ENCODE assay signal across 16 cellular contexts in the genomic region with DNA sequence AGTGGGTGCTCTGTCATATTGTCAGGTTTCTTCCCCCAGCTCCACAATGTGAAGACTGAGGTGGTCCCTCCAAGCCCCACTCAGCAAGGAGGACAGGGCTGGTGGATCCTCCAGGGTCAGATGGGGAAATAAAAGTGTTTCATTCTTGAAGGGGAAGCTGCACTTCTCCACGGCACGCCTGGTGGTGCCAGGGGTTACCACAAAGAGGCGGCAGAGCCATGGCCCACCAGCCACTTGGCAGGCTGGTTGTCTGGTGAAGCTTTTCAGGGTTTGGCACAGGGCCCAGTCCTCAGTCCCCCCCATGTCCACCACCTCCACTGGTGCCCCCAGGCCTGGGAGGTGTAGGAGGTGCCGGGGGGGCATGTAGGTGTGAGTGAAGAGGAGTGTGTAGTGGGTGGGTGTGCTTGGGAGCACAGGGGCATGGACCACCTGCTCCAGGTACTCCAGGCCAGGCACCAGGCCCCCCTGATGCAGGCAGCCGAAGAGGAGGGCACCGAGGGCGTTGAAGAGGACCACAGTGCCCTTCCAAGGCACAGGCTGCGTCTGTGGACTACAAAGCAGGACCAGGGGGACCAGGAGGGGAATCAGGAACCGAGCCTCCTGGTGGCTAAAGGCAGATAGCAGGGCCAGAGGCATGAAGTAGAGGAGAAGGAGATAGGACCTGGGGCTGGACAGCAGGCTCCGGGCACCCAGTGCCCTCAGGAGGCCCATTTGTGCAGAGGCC. TPM values are rescaled to one million over a fixed set of nuclear protein-coding genes. Genes with fewer than 3 reads are reported as not detected.
DNase-seq lines count a peak whose midpoint lies in the region; ATAC-seq, FAIRE-seq and TF ChIP-seq lines count a peak whose summit lies in the region.
"Had no signal": no experiment of that assay in that cellular context is flagged by ENCODE, and none has a peak within 500 bp of the region (broad histone marks: within the 10 kb centered on the region; RNA-seq: fewer than 3 reads in every experiment).

No MANE protein-coding gene starts in this region.

- peaks cover 19% of the 10 kb centered on the region for H3K4me1 Mint-ChIP-seq in activated CD4-positive, alpha-beta T cell treated with anti-CD3 and anti-CD28 coated beads, Interleukin-2, amount 10 ng/mL, durations not matched to agents 24 days and 14 days

- H3K36me3 ChIP-seq in PC-3 (ENCODE audit: low read depth, low read length) (0 out of 2 replicates have a peak, but pooled peaks cover 3% of the 10 kb centered on the region), H1 (ENCODE audit: control insufficient read depth in 2 of 4, insufficient read depth in 4 of 4, low read length in 3 of 4) (no peaks in the 10 kb centered on the region), OCI-LY7 (ENCODE audit: insufficient read depth, low read length) (peaks cover 16% of the 10 kb centered on the region)

- intact Hi-C loops in PC-3 (cut with micrococcal nuclease) (no loop called here), OCI-LY7 (cut with micrococcal nuclease; ENCODE audit: unreplicated experiment) (loop anchor here (10.0 kb wide), 1 partner anchor 1042 kb away; the partner anchor contains the start of gene TNK2)
- intact Hi-C loops in activated CD4-positive, alpha-beta T cell treated with anti-CD3 and anti-CD28 coated beads, Interleukin-2, amount 10 ng/mL, durations not matched to agents 24 days and 14 days (cut with micrococcal nuclease) = no loop called here

- no peak for TF ChIP-seq EP300 in H1 (IDR thresholded peaks at IDR 0.05; ENCODE audit: borderline replicate concordance in 1 of 2, low read depth in 2 of 2, low read length in 2 of 2)

- H3K9me3 ChIP-seq in AG04450 (ENCODE audit: control insufficient read depth, insufficient read depth, low read length) (no peaks in the 10 kb centered on the region), PC-3 (ENCODE audit: low read length) (no peaks in the 10 kb centered on the region), H1 (ENCODE audit: insufficient read depth in 2 of 2, low read depth in 1 of 2, low read length in 1 of 2) (no peaks in the 10 kb centered on the region), OCI-LY7 (ENCODE audit: low read length) (no peaks in the 10 kb centered on the region)
- H3K9me3 ChIP-seq: spleen had no signal

- 88% methylated on average over 10 of the region's 10 CpGs; no CpG with 5 or more reads in 1 of the 2 experiments for WGBS in H1 (ENCODE audit: extremely low coverage in 1 of 2, insufficient coverage in 1 of 2, insufficient read length in 1 of 2, insufficient replicate concordance in 2 of 2, low coverage in 1 of 2, low lambda C conversion rate in 2 of 2, missing lambda C conversion rate in 1 of 2), 2 experiments

- H3K18ac ChIP-seq in H1 (ENCODE audit: extremely low read depth, low read length) = no peak overlapping the region

- peaks cover 6% of the 10 kb centered on the region; the same call in 1 of the 2 replicates for H3K4me1 ChIP-seq in PC-3 (ENCODE audit: insufficient read depth, low read length)
- H3K4me1 ChIP-seq in H1 (replicated peaks in 1 of 4; ENCODE audit: control insufficient read depth in 3 of 4, insufficient read depth in 4 of 4, low read length in 3 of 4) = peaks cover 3 to 4% (median 4%) of the 10 kb centered on the region in 4 experiments
- H3K4me1 ChIP-seq in OCI-LY7 (ENCODE audit: insufficient read depth, low read length, poor library complexity, severe bottlenecking) = peaks cover 5% of the 10 kb centered on the region

- no peak overlapping the region for H3K56ac ChIP-seq in H1 (replicated peaks; ENCODE audit: insufficient read length, low read depth, low read length)

- peaks cover 20% of the 10 kb centered on the region for H3K79me2 ChIP-seq in PC-3 (ENCODE audit: low read length)
- peaks cover 9 to 13% of the 10 kb centered on the region in 2 experiments for H3K79me2 ChIP-seq in H1 (ENCODE audit: control insufficient read depth in 1 of 2, insufficient read depth in 2 of 2, low read length in 2 of 2)
- H3K79me2 ChIP-seq in OCI-LY7 (ENCODE audit: insufficient read depth, low read depth, low read length) = peaks cover 18% of the 10 kb centered on the region

- ATAC-seq in PC-3 = peak; percentile 29; the same call in 1 of the 2 replicates

- no peak overlapping the region for H3K27ac Mint-ChIP-seq in activated CD4-positive, alpha-beta T cell treated with anti-CD3 and anti-CD28 coated beads, Interleukin-2, amount 10 ng/mL, durations not matched to agents 24 days and 14 days
- H3K27ac Mint-ChIP-seq: activated B cell treated with CpG ODN at 0.5 μM for 24 hours, B cell had no signal

- peaks cover 6% of the 10 kb centered on the region; the same call in 1 of the 2 replicates for H3K79me1 ChIP-seq in H1 (ENCODE audit: low read depth, low read length)

- POLR2A ChIA-PET in AG04450 (lab: Yijun Ruan, JAX) (no interaction called here), PC-3 (lab: Charles Lee; ENCODE audit: unreplicated experiment) (no interaction called here), H1 (lab: Charles Lee; ENCODE audit: partially characterized antibody) (interaction anchor here (1.3 kb wide), 1 partner anchor 11 kb away, joined by 3 read pairs; no protein-coding TSS in a partner anchor), OCI-LY7 (lab: Charles Lee) (no interaction called here)

- no peak overlapping the region for H3K4me3 Mint-ChIP-seq in activated CD4-positive, alpha-beta T cell treated with anti-CD3 and anti-CD28 coated beads, Interleukin-2, amount 10 ng/mL, durations not matched to agents 24 days and 14 days
- H3K4me3 Mint-ChIP-seq: activated B cell treated with CpG ODN at 0.5 μM for 24 hours; activated naive CD8-positive, alpha-beta T cell; B cell had no signal

- FAIRE-seq in H1 (lab: Jason Lieb, UNC) = no peak

- no peak overlapping the region for H3K9ac ChIP-seq in PC-3 (ENCODE audit: low read length)
- no peak overlapping the region for H3K9ac ChIP-seq in H1 (replicated peaks in 1 of 4; ENCODE audit: extremely low read depth in 1 of 4, low read depth in 3 of 4, low read length in 3 of 4)

- in situ Hi-C loops in G401 (cut with HindIII; ENCODE audit: low sequenced_read_pairs) = no loop called here

- H3K27me3 Mint-ChIP-seq in activated CD4-positive, alpha-beta T cell treated with anti-CD3 and anti-CD28 coated beads, Interleukin-2, amount 10 ng/mL, durations not matched to agents 24 days and 14 days = peaks cover 2% of the 10 kb centered on the region
- H3K27me3 Mint-ChIP-seq: activated B cell treated with CpG ODN at 0.5 μM for 24 hours; activated naive CD8-positive, alpha-beta T cell; B cell had no signal

- H2BK20ac ChIP-seq in H1 (ENCODE audit: low read length) = no peak overlapping the region

- H3K4me3 ChIP-seq in AG04450 (ENCODE audit: low read depth, low read length) (no peak overlapping the region), GM12864 (ENCODE audit: low read depth, low read length) (no peak overlapping the region), PC-3 (ENCODE audit: low read length) (no peak overlapping the region), H1 (ENCODE audit: extremely low read depth in 1 of 4, insufficient read depth in 2 of 4, low read depth in 3 of 4, low read length in 4 of 4) (no peak overlapping the region), OCI-LY7 (ENCODE audit: low read depth, low read length, poor library complexity, severe bottlenecking) (no peak overlapping the region)
- H3K4me3 ChIP-seq: spleen had no signal

- H2BK15ac ChIP-seq in H1 (ENCODE audit: low read length) = no peak overlapping the region

- no peaks in the 10 kb centered on the region for H4K20me1 ChIP-seq in PC-3 (ENCODE audit: low read length)
- peaks cover 0 to 7% of the 10 kb centered on the region in 2 experiments for H4K20me1 ChIP-seq in H1 (replicated peaks in 1 of 2; ENCODE audit: control insufficient read depth in 1 of 2, insufficient read depth in 2 of 2, low read length in 2 of 2)
- H4K20me1 ChIP-seq in OCI-LY7 (ENCODE audit: insufficient read depth, low read length) = no peaks in the 10 kb centered on the region; the same call in none of the 2 replicates

- H2BK5ac ChIP-seq in H1 (ENCODE audit: low read depth, low read length) = no peak overlapping the region

- H3K9me2 ChIP-seq in PC-3 (replicated peaks; ENCODE audit: low read length) (no peaks in the 10 kb centered on the region), OCI-LY7 (ENCODE audit: insufficient read depth, low read length) (no peaks in the 10 kb centered on the region)

- H3K23me2 ChIP-seq in H1 (ENCODE audit: low read depth, low read length) = peaks cover 4% of the 10 kb centered on the region

- no peak overlapping the region for H3K4ac ChIP-seq in H1 (replicated peaks; ENCODE audit: insufficient read length, low read depth, low read length)

- no peak for TF ChIP-seq POLR2A in H1 (IDR thresholded peaks at IDR 0.05; ENCODE audit: control extremely low read depth in 1 of 2, low read depth in 2 of 2, low read length in 2 of 2)

- H3K4me2 ChIP-seq in PC-3 (ENCODE audit: low read length) (no peak overlapping the region), H1 (ENCODE audit: insufficient read depth in 1 of 2, low read depth in 2 of 2, low read length in 2 of 2) (no peak overlapping the region), OCI-LY7 (ENCODE audit: low read length) (no peak overlapping the region)

- H3K27me3 ChIP-seq in AG04450 (ENCODE audit: control insufficient read depth, insufficient read depth, low read length) (peaks cover 9% of the 10 kb centered on the region), PC-3 (ENCODE audit: low read length) (no peaks in the 10 kb centered on the region), H1 (replicated peaks in 1 of 4; ENCODE audit: control insufficient read depth in 3 of 4, extremely low read depth in 1 of 4, insufficient read depth in 3 of 4, low read length in 3 of 4) (no peaks in the 10 kb centered on the region)
- H3K27me3 ChIP-seq: spleen had no signal

- H3K23ac ChIP-seq in H1 (ENCODE audit: insufficient read length) = no peak overlapping the region

- H3K36me3 Mint-ChIP-seq in activated CD4-positive, alpha-beta T cell treated with anti-CD3 and anti-CD28 coated beads, Interleukin-2, amount 10 ng/mL, durations not matched to agents 24 days and 14 days (ENCODE audit: low read depth) = peaks cover 18% of the 10 kb centered on the region

- H3K14ac ChIP-seq in H1 (ENCODE audit: insufficient read length) = no peak overlapping the region

- H4K91ac ChIP-seq in H1 (replicated peaks; ENCODE audit: insufficient read length, low read length) = no peak overlapping the region

- CTCF ChIA-PET in AG04450 (lab: Charles Lee) = no interaction called here
- CTCF ChIA-PET in PC-3 (lab: Charles Lee) = no interaction called here
- CTCF ChIA-PET in H1 (lab: Charles Lee; ENCODE audit: partially characterized antibody) = interaction anchor here (0.6 to 1.8 kb wide), 4 partner anchors 10 to 392 kb away, joined by 3 to 4 read pairs (median 4); no protein-coding TSS in a partner anchor
- CTCF ChIA-PET in OCI-LY7 (lab: Charles Lee; ENCODE audit: unreplicated experiment) = no interaction called here

- H3K27ac ChIP-seq in AG04450 (ENCODE audit: low read depth, low read length) (no peak overlapping the region), PC-3 (ENCODE audit: low read length) (no peak overlapping the region), H1 (ENCODE audit: low read depth, low read length) (no peak overlapping the region), OCI-LY7 (ENCODE audit: low read depth, low read length, poor library complexity, severe bottlenecking) (no peak overlapping the region)
- H3K27ac ChIP-seq: spleen had no signal

- no peak overlapping the region for H2BK120ac ChIP-seq in H1 (replicated peaks; ENCODE audit: low read depth, low read length)

- no peak overlapping the region for H2AK5ac ChIP-seq in H1 (ENCODE audit: low read depth, low read length)

- no peak overlapping the region for H2BK12ac ChIP-seq in H1 (ENCODE audit: low read depth, low read length)

- no peak for DNase-seq in AG04450 (ENCODE audit: low read depth, low spot score)
- DNase-seq in GM12864 (ENCODE audit: low read depth) = no peak
- DNase-seq in PC-3 = no peak
- peak in 1 of 2 experiments; percentile 52 for DNase-seq in H1 (ENCODE audit: low read depth in 1 of 2, low spot score in 2 of 2)
- no peak for DNase-seq in OCI-LY7 (ENCODE audit: low spot score)
- DNase-seq in NCI-H446 (lab: John Stamatoyannopoulos, UW) = no peak
- no peak for DNase-seq in activated CD4-positive, alpha-beta T cell treated with anti-CD3 and anti-CD28 coated beads, Interleukin-2, amount 10 ng/mL, durations not matched to agents 24 days and 14 days
- no peak for DNase-seq in G401 (ENCODE audit: low spot score)
- DNase-seq: activated B cell treated with CpG ODN at 0.5 μM for 24 hours; activated T-cell treated with anti-CD3 and anti-CD28 coated beads for 4 hours; central memory CD4-positive, alpha-beta T cell; NCI-H1092; NCI-H2227 treated with DMSO at 0.1 percent for 48 hours; spleen had no signal

- H3K9me3 Mint-ChIP-seq in activated CD4-positive, alpha-beta T cell treated with anti-CD3 and anti-CD28 coated beads, Interleukin-2, amount 10 ng/mL, durations not matched to agents 24 days and 14 days = peaks cover 3% of the 10 kb centered on the region
- H3K9me3 Mint-ChIP-seq: activated B cell treated with CpG ODN at 0.5 μM for 24 hours had no signal

- no peaks in the 10 kb centered on the region for H3F3A ChIP-seq in PC-3 (ENCODE audit: low read length, unreplicated experiment)

- H4K5ac ChIP-seq in H1 (ENCODE audit: insufficient read length, low read depth, low read length) = no peak overlapping the region

- no peak overlapping the region for H2AFZ ChIP-seq in PC-3 (ENCODE audit: low read length)
- no peak overlapping the region for H2AFZ ChIP-seq in H1 (ENCODE audit: low read length)
- H2AFZ ChIP-seq in OCI-LY7 (ENCODE audit: low read length) = no peak overlapping the region

- TF ChIP-seq RAD21 in H1 (IDR thresholded peaks at IDR 0.05 in 1 of 2, conservative IDR thresholded peaks at IDR 0.05 in 1 of 2; ENCODE audit: low read depth in 2 of 2, low read length in 2 of 2) = peak in 1 of 2 experiments; percentile 13; a peak in 1 of 4 replicates

- TF ChIP-seq CTCF in AG04450 (IDR thresholded peaks at IDR 0.05; ENCODE audit: low read depth, low read length) (peak; percentile 25; the same call in 1 of the 2 replicates), GM12864 (IDR thresholded peaks at IDR 0.05; ENCODE audit: low read depth, low read length, missing control alignments) (peak; percentile 20), PC-3 (conservative IDR thresholded peaks at IDR 0.05; ENCODE audit: low read depth, low read length) (peak; percentile 40; the same call in 1 of the 2 replicates), H1 (IDR thresholded peaks at IDR 0.05; ENCODE audit: control extremely low read depth in 1 of 3, insufficient read depth in 1 of 3, low read depth in 1 of 3, low read length in 3 of 3) (peak; percentile 33 to 44 (median 37); a peak in 3 of 4 replicates), OCI-LY7 (conservative IDR thresholded peaks at IDR 0.05; ENCODE audit: low read length) (no peak)

- BruUV-seq in PC-3 (replicated peaks; lab: Mats Ljungman, UMichigan) = no TSS peak
- no TSS peak for BruUV-seq in OCI-LY7 (replicated peaks; lab: Mats Ljungman, UMichigan)

- H4K8ac ChIP-seq in H1 (ENCODE audit: extremely low read depth, insufficient read depth, low read length) = peak overlapping the region; percentile 18; the same call in 1 of the 2 replicates

RNA-seq across cellular contexts. Expression of gene NCBP2, which starts 5.0 kb away (rescaled TPM):
- polyA plus RNA-seq in AG04450 (2011; rRNA removed) = 77.3 and 89.7 TPM in 2 replicates
- 56.7 and 70.6 TPM in 2 replicates for polyA minus RNA-seq in AG04450 (2011; rRNA and poly(A)+ RNA removed)
- 119 and 131 TPM in 2 replicates for total RNA-seq in PC-3 (2014; rRNA removed)
- 96.7 and 100 TPM in 2 replicates for total RNA-seq in H1 (2021; fragmentation: NEBNext Ultra II Directional; extraction: Animal tissue kit (Norgen Biotek cat#: 25700))
- 34.1 and 35.4 TPM in 2 replicates for polyA plus RNA-seq in H1 (2011; rRNA removed)
- 78.7 TPM for polyA plus RNA-seq in H1 (2011; cell fraction: cytosol; rRNA removed)
- 17.6 TPM for polyA plus RNA-seq in H1 (2011; cell fraction: nucleus; rRNA removed)
- polyA plus RNA-seq in H1 (2012, experiment 1 of 2) = 73.1 to 107 TPM (median 85.0 TPM) in 4 replicates
- polyA plus RNA-seq in H1 (2012, experiment 2 of 2) = 12.1 TPM
- 60.4 TPM for polyA plus RNA-seq in H1 (2013, experiment 1 of 2)
- polyA plus RNA-seq in H1 (2013, experiment 2 of 2) = 59.2 TPM
- 29.7 and 40.0 TPM in 2 replicates for polyA minus RNA-seq in H1 (2011; rRNA and poly(A)+ RNA removed)
- 23.6 TPM for polyA minus RNA-seq in H1 (2011; cell fraction: cytosol; rRNA and poly(A)+ RNA removed)
- 23.0 TPM for polyA minus RNA-seq in H1 (2011; cell fraction: nucleus; rRNA and poly(A)+ RNA removed)
- total RNA-seq in OCI-LY7 (2014; rRNA removed; shearing (Covaris generic)) = 46.4 and 66.7 TPM in 2 replicates
- total RNA-seq in OCI-LY7 (2022) = 70.4 and 73.6 TPM in 2 replicates
- total RNA-seq in activated CD4-positive, alpha-beta T cell treated with anti-CD3 and anti-CD28 coated beads, Interleukin-2, amount 10 ng/mL, durations not matched to agents 24 days and 14 days = 101 and 105 TPM in 2 replicates
- 33.1 and 34.6 TPM in 2 replicates for total RNA-seq in G401 (2014; rRNA removed; shearing (Covaris generic))

RNA-seq across cellular contexts. Expression of gene PIGZ, which starts 21.3 kb away (rescaled TPM):
- 0.15 and 0.17 TPM in 2 replicates for polyA plus RNA-seq in AG04450 (2011; rRNA removed)
- polyA minus RNA-seq in AG04450 (2011; rRNA and poly(A)+ RNA removed) = 0.14 TPM in 1 of 2 replicates, not detected in the other
- total RNA-seq in PC-3 (2014; rRNA removed) = 1.6 and 3.7 TPM in 2 replicates
- not detected in 2 replicates for total RNA-seq in H1 (2021; fragmentation: NEBNext Ultra II Directional; extraction: Animal tissue kit (Norgen Biotek cat#: 25700))
- polyA plus RNA-seq in H1 (2011; rRNA removed) = 0.32 and 0.57 TPM in 2 replicates
- 0.30 TPM for polyA plus RNA-seq in H1 (2011; cell fraction: cytosol; rRNA removed)
- polyA plus RNA-seq in H1 (2011; cell fraction: nucleus; rRNA removed) = 0.83 TPM
- 0.51 to 0.74 TPM (median 0.63 TPM) in 4 replicates for polyA plus RNA-seq in H1 (2012, experiment 1 of 2)
- 0.26 TPM for polyA plus RNA-seq in H1 (2012, experiment 2 of 2)
- 0.22 TPM for polyA plus RNA-seq in H1 (2013, experiment 1 of 2)
- polyA plus RNA-seq in H1 (2013, experiment 2 of 2) = 0.15 TPM
- polyA minus RNA-seq in H1 (2011; rRNA and poly(A)+ RNA removed) = 0.10 and 1.1 TPM in 2 replicates
- polyA minus RNA-seq in H1 (2011; cell fraction: cytosol; rRNA and poly(A)+ RNA removed) = 0.37 TPM
- polyA minus RNA-seq in H1 (2011; cell fraction: nucleus; rRNA and poly(A)+ RNA removed) = not detected
- not detected in 2 replicates for total RNA-seq in OCI-LY7 (2014; rRNA removed; shearing (Covaris generic))
- total RNA-seq in OCI-LY7 (2022) = 0.42 TPM in 1 of 2 replicates, not detected in the other
- 1.7 and 1.9 TPM in 2 replicates for total RNA-seq in activated CD4-positive, alpha-beta T cell treated with anti-CD3 and anti-CD28 coated beads, Interleukin-2, amount 10 ng/mL, durations not matched to agents 24 days and 14 days
- not detected in 2 replicates for total RNA-seq in G401 (2014; rRNA removed; shearing (Covaris generic))
